14 cellular contexts compared by ENCODE assay signal in the genomic region with DNA sequence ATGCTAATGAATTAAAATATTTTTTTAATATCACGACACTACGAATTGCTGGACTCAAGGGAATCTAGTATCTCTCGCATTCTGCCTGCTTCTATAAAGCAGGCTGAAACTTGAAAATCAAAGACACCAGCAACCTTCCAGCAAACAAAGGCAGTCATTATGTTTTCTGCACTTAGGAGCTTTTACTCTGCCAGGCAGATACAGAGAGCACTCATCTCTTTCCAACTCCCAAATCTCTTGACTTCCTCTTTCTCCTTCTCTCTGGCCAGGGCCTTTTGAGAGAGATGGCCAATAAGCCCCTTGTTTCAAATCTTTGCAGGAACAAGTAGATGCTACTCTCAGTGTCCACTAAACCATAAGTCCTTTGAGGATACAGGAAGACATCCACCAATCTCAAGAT.
"Had no signal": no experiment of that assay in that cellular context is flagged by ENCODE, and none has a peak within 500 bp of the region (broad histone marks: within the 10 kb centered on the region; RNA-seq: fewer than 3 reads in every experiment).

No MANE protein-coding gene starts in this region.

- DNase-seq: activated B cell treated with CpG ODN at 0.5 μM for 24 hours; activated CD4-positive, alpha-beta memory T cell treated with anti-CD3 and anti-CD28 coated beads for 36 hours; activated CD4-positive, alpha-beta T cell treated with anti-CD3 and anti-CD28 coated beads for 4 hours; dermis blood vessel endothelial cell; effector memory CD4-positive, alpha-beta T cell; nephron progenitor cell; pancreas; spleen; stimulated activated CD4-positive, alpha-beta T cell treated with anti-CD3 and anti-CD28 coated beads, Interleukin-4, amount 100 ng/mL, for 4 hours; stimulated activated naive B cell treated with anti-CD40 and anti-IgM and Interleukin-4, amounts not matched to agents 10 μg/mL and 1 μg/mL and 100 μg/mL, for 72 hours had no signal

- H3K4me1 ChIP-seq: pancreas, spleen had no signal

- H3K4me1 Mint-ChIP-seq: activated B cell treated with CpG ODN at 0.5 μM for 24 hours; stimulated activated naive B cell treated with anti-CD40 and anti-IgM and Interleukin-4, amounts not matched to agents 10 μg/mL and 1 μg/mL and 100 μg/mL, for 72 hours had no signal

- H3K36me3 ChIP-seq: pancreas, spleen had no signal

- ATAC-seq: pancreas; stimulated activated naive B cell treated with anti-CD40 and anti-IgM and Interleukin-4, amounts not matched to agents 10 μg/mL and 1 μg/mL and 100 μg/mL, for 72 hours had no signal

- H3K9me3 ChIP-seq: pancreas, spleen had no signal

- H3K79me2 ChIP-seq: hepatocyte had no signal

- H2AFZ ChIP-seq: hepatocyte had no signal

- H3K36me3 Mint-ChIP-seq: activated CD4-positive, alpha-beta memory T cell treated with anti-CD3 and anti-CD28 coated beads for 36 hours; stimulated activated naive B cell treated with anti-CD40 and anti-IgM and Interleukin-4, amounts not matched to agents 10 μg/mL and 1 μg/mL and 100 μg/mL, for 72 hours had no signal

- H3K27me3 Mint-ChIP-seq: activated naive CD8-positive, alpha-beta T cell; stimulated activated naive B cell treated with anti-CD40 and anti-IgM and Interleukin-4, amounts not matched to agents 10 μg/mL and 1 μg/mL and 100 μg/mL, for 72 hours had no signal

- H3K27me3 ChIP-seq: hepatocyte, pancreas, spleen had no signal

- H3K4me2 ChIP-seq: hepatocyte had no signal

- H3K9me3 Mint-ChIP-seq: activated B cell treated with CpG ODN at 0.5 μM for 24 hours; stimulated activated naive B cell treated with anti-CD40 and anti-IgM and Interleukin-4, amounts not matched to agents 10 μg/mL and 1 μg/mL and 100 μg/mL, for 72 hours; T-helper 2 cell treated with Interferon-gamma antibody and Interleukin-4, amounts not matched to agents 5 μg/mL and 100 μg/mL, for 36 hours had no signal

- H3K27ac ChIP-seq: hepatocyte, pancreas, spleen had no signal

- H3K4me3 ChIP-seq: hepatocyte, lung, pancreas, spleen had no signal

- H3K27ac Mint-ChIP-seq: activated B cell treated with CpG ODN at 0.5 μM for 24 hours; activated CD4-positive, alpha-beta memory T cell treated with anti-CD3 and anti-CD28 coated beads for 36 hours; activated naive CD8-positive, alpha-beta T cell; nephron progenitor cell; stimulated activated naive B cell treated with anti-CD40 and anti-IgM and Interleukin-4, amounts not matched to agents 10 μg/mL and 1 μg/mL and 100 μg/mL, for 72 hours; T-helper 2 cell treated with Interferon-gamma antibody and Interleukin-4, amounts not matched to agents 5 μg/mL and 100 μg/mL, for 36 hours had no signal

- H3K4me3 Mint-ChIP-seq: activated B cell treated with CpG ODN at 0.5 μM for 24 hours; activated CD4-positive, alpha-beta memory T cell treated with anti-CD3 and anti-CD28 coated beads for 36 hours; activated naive CD8-positive, alpha-beta T cell; nephron progenitor cell; stimulated activated naive B cell treated with anti-CD40 and anti-IgM and Interleukin-4, amounts not matched to agents 10 μg/mL and 1 μg/mL and 100 μg/mL, for 72 hours; T-helper 2 cell treated with Interferon-gamma antibody and Interleukin-4, amounts not matched to agents 5 μg/mL and 100 μg/mL, for 36 hours had no signal
